9 cellular contexts compared by ENCODE assay signal in genomic region chr9:20622330-20623020, GRCh38. TPM values are rescaled to one million over a fixed set of nuclear protein-coding genes. Genes with fewer than 3 reads are reported as not detected.
DNase-seq lines count a peak whose midpoint lies in the region; ATAC-seq, FAIRE-seq and TF ChIP-seq lines count a peak whose summit lies in the region.
"Had no signal": no experiment of that assay in that cellular context is flagged by ENCODE, and none has a peak within 500 bp of the region (broad histone marks: within the 10 kb centered on the region; RNA-seq: fewer than 3 reads in every experiment).

TSS of gene MLLT3 (minus strand) at chr9:20622499.

- peak within 1 kb of the TSS; percentile 81 to 88 (median 85) for H3K4me3 ChIP-seq in HepG2 (replicated peaks in 1 of 3; ENCODE audit: insufficient read depth in 1 of 3, low read depth in 2 of 3, low read length in 3 of 3)

- peaks cover 21% of the 10 kb centered on the region for H3K36me3 Mint-ChIP-seq in dendritic cell treated with granulocyte-macrophage colony-stimulating factor and Interleukin-4, amounts not matched to agents 40 ng/mL and 50 ng/mL, for 4 days (ENCODE audit: low read depth)

- no peak for TF ChIP-seq RAD21 in HepG2 (CRISPR knock-in tag; IDR thresholded peaks at IDR 0.05)

- in situ Hi-C loops in HepG2 (cut with HindIII; ENCODE audit: extremely low pct_ligation_motif_present, low pct_unique_long_range_greater_than_20kb) = loop anchor here (5.0 to 25.0 kb wide), 4 partner anchors 58 to 490 kb away; no protein-coding TSS in a partner anchor

- under 1% methylated on average over 15 of the region's 41 CpGs for WGBS in HepG2 (ENCODE audit: low lambda C conversion rate)

- peak; percentile 25 for TF ChIP-seq CTCF in HepG2 (CRISPR knock-in tag; IDR thresholded peaks at IDR 0.05)

- H3K4me2 ChIP-seq in HepG2 (ENCODE audit: low read depth, low read length) = peak within 1 kb of the TSS; percentile 97

- no peaks in the 10 kb centered on the region for H3K9me3 Mint-ChIP-seq in dendritic cell treated with granulocyte-macrophage colony-stimulating factor and Interleukin-4, amounts not matched to agents 40 ng/mL and 50 ng/mL, for 4 days

- TF ChIP-seq POLR2A in GM19193 (IDR thresholded peaks at IDR 0.05; ENCODE audit: extremely low read depth, insufficient read depth, insufficient read length) (peak; percentile 76), HepG2 (IDR thresholded peaks at IDR 0.05; ENCODE audit: insufficient read depth in 1 of 2, low read depth in 2 of 2, low read length in 2 of 2) (no peak)

- H3K36me3 ChIP-seq in HepG2 (replicated peaks in 1 of 2; ENCODE audit: control insufficient read depth in 1 of 2, insufficient read depth in 2 of 2, low read length in 2 of 2) = no peaks in the 10 kb centered on the region

- peaks cover 26% of the 10 kb centered on the region for H3K4me1 ChIP-seq in HepG2 (ENCODE audit: insufficient read depth, low read length)

- H2AFZ ChIP-seq in HepG2 (ENCODE audit: low read length) = no peak within 1 kb of the TSS

- ATAC-seq in HG03432 (IDR thresholded peaks at IDR 0.05; ENCODE audit: unreplicated experiment) (peak; percentile 84), HepG2 (peak; percentile 91)

- peaks cover 43% of the 10 kb centered on the region for H3K27me3 Mint-ChIP-seq in dendritic cell treated with granulocyte-macrophage colony-stimulating factor and Interleukin-4, amounts not matched to agents 40 ng/mL and 50 ng/mL, for 4 days

- BruUV-seq in HepG2 (replicated peaks; lab: Mats Ljungman, UMichigan) = no TSS peak

- peaks cover 47% of the 10 kb centered on the region for H3K4me1 Mint-ChIP-seq in dendritic cell treated with granulocyte-macrophage colony-stimulating factor and Interleukin-4, amounts not matched to agents 40 ng/mL and 50 ng/mL, for 4 days (ENCODE audit: low read depth)

- POLR2A ChIA-PET in HepG2 (lab: Yijun Ruan, JAX) = interaction anchor here (0.8 to 2.4 kb wide), 7 partner anchors 10 to 319 kb away, joined by 3 to 30 read pairs (median 6); partner anchors contain the start of gene FOCAD

- no peaks in the 10 kb centered on the region for H3K9me3 ChIP-seq in HepG2 (ENCODE audit: low read length)

- peak within 1 kb of the TSS; percentile 92 for H3K4me3 Mint-ChIP-seq in dendritic cell treated with granulocyte-macrophage colony-stimulating factor and Interleukin-4, amounts not matched to agents 40 ng/mL and 50 ng/mL, for 4 days

- H4K20me1 ChIP-seq in HepG2 (ENCODE audit: insufficient read depth, low read length) = no peaks in the 10 kb centered on the region

- FAIRE-seq in HepG2 (lab: Jason Lieb, UNC) = peak; percentile 23
- FAIRE-seq: TTC549 had no signal

- H3K9ac ChIP-seq in HepG2 (ENCODE audit: insufficient read depth, low read depth, low read length) = peak within 1 kb of the TSS; percentile 66

- H3K27me3 ChIP-seq in HepG2 (ENCODE audit: control insufficient read depth in 1 of 2, insufficient read depth in 2 of 2, low read length in 2 of 2) = peaks cover 0 to 24% of the 10 kb centered on the region in 2 experiments; a peak in 2 of 5 replicates

- intact Hi-C loops in dendritic cell treated with granulocyte-macrophage colony-stimulating factor and Interleukin-4, amounts not matched to agents 40 ng/mL and 50 ng/mL, for 4 days (cut with micrococcal nuclease) = loop anchor here (10.0 kb wide), 2 partner anchors 492 to 698 kb away; no protein-coding TSS in a partner anchor
- intact Hi-C loops in HepG2 (cut with micrococcal nuclease; ENCODE audit: unreplicated experiment) = loop anchor here (2.0 to 5.0 kb wide), 5 partner anchors 70 to 695 kb away; no protein-coding TSS in a partner anchor

- peak within 1 kb of the TSS; percentile 60 for H3K27ac ChIP-seq in HepG2 (ENCODE audit: extremely low read length, insufficient read depth, low read length)

- DNase-seq in Ammon's horn (ENCODE audit: low spot score) (peak; percentile 97), NCI-H510A (lab: John Stamatoyannopoulos, UW) (peak; percentile 71), HepG2 (ENCODE audit: low spot score) (peak; percentile 84)
- DNase-seq in activated CD4-positive, alpha-beta T cell treated with anti-CD3 and anti-CD28 coated beads, Interleukin-2, amount 50 U/mL, for 1 hour = peak; percentile 97
- DNase-seq in stimulated activated CD4-positive, alpha-beta T cell treated with anti-CD3 and anti-CD28 coated beads, Interleukin-2, amount 100 ng/mL, for 48 hours = peak; percentile 92 to 94

- CTCF ChIA-PET in HepG2 (lab: Yijun Ruan, JAX; ENCODE audit: low intra/inter-chr PET ratio, low total read pairs) = no interaction called here

- H3K27ac Mint-ChIP-seq in dendritic cell treated with granulocyte-macrophage colony-stimulating factor and Interleukin-4, amounts not matched to agents 40 ng/mL and 50 ng/mL, for 4 days = peak within 1 kb of the TSS; percentile 80

- H3K79me2 ChIP-seq in HepG2 (ENCODE audit: insufficient read depth, low read length) = peaks cover 10% of the 10 kb centered on the region

- TF ChIP-seq EP300 in HepG2 (IDR thresholded peaks at IDR 0.05; ENCODE audit: low read depth in 2 of 2, low read length in 2 of 2) (no peak), HepG2 (CRISPR knock-in tag; IDR thresholded peaks at IDR 0.05; ENCODE audit: borderline replicate concordance) (no peak)

TF ChIP-seq in HepG2, 621 proteins besides CTCF, POLR2A, EP300 and RAD21 (continues in another document):
- TF ChIP-seq ARID5B (CRISPR knock-in tag; IDR thresholded peaks at IDR 0.05) = peak; percentile 11; the same call in 1 of the 2 replicates
- peak; percentile 35; the same call in 1 of the 2 replicates for TF ChIP-seq ZNF746 (CRISPR knock-in tag; IDR thresholded peaks at IDR 0.05)
- TF ChIP-seq ZNF740 (CRISPR knock-in tag; IDR thresholded peaks at IDR 0.05) = peak; percentile 43; the same call in 1 of the 2 replicates
- TF ChIP-seq ERF (CRISPR knock-in tag; IDR thresholded peaks at IDR 0.05) = 0 out of 2 replicates have a peak, but pooled peaks have one; percentile 29
- 0 out of 2 replicates have a peak, but pooled peaks have one; percentile 20 for TF ChIP-seq ZNF441 (CRISPR knock-in tag; IDR thresholded peaks at IDR 0.05; ENCODE audit: borderline replicate concordance)
- TF ChIP-seq MXD1 (CRISPR knock-in tag; IDR thresholded peaks at IDR 0.05) = 0 out of 2 replicates have a peak, but pooled peaks have one; percentile 42

RNA-seq across cellular contexts. Expression of gene MLLT3, which starts in this region (rescaled TPM):
- 12.3 and 18.5 TPM in 2 replicates for total RNA-seq in HepG2 (2016; rRNA removed; fragmentation: Illumina TruSeq; extraction: Trizol)
- 6.6 and 7.9 TPM in 2 replicates for total RNA-seq in HepG2 (2016; cell fraction: cytosol; rRNA removed; fragmentation: Illumina TruSeq; extraction: Trizol; ENCODE audit: low read depth)
- total RNA-seq in HepG2 (2016; cell fraction: insoluble cytoplasmic fraction; rRNA removed; fragmentation: Illumina TruSeq; extraction: Trizol) = 13.2 and 18.3 TPM in 2 replicates
- 11.5 and 12.6 TPM in 2 replicates for total RNA-seq in HepG2 (2016; cell fraction: membrane; rRNA removed; fragmentation: Illumina TruSeq; extraction: Trizol)
- 9.7 and 10.3 TPM in 2 replicates for total RNA-seq in HepG2 (2016; cell fraction: nucleus; rRNA removed; fragmentation: Illumina TruSeq; extraction: Trizol)
- 10.5 and 12.6 TPM in 2 replicates for polyA plus RNA-seq in HepG2 (2011; rRNA removed)
- 5.8 and 8.5 TPM in 2 replicates for polyA plus RNA-seq in HepG2 (2011; cell fraction: cytosol; rRNA removed)
- 3.2 and 3.4 TPM in 2 replicates for polyA plus RNA-seq in HepG2 (2011; cell fraction: nucleus; rRNA removed)
- 9.3 and 11.0 TPM in 2 replicates for polyA plus RNA-seq in HepG2 (2012)
- polyA plus RNA-seq in HepG2 (2016; cell fraction: cytosol; fragmentation: Illumina TruSeq; extraction: Trizol; ENCODE audit: low read depth) = 2.4 and 3.5 TPM in 2 replicates
- 14.6 and 16.0 TPM in 2 replicates for polyA plus RNA-seq in HepG2 (2016; cell fraction: insoluble cytoplasmic fraction; fragmentation: Illumina TruSeq; extraction: Trizol; ENCODE audit: low read depth)
- 6.3 and 7.5 TPM in 2 replicates for polyA plus RNA-seq in HepG2 (2016; cell fraction: membrane; fragmentation: Illumina TruSeq; extraction: Trizol; ENCODE audit: low read depth)
- 6.8 and 9.3 TPM in 2 replicates for polyA plus RNA-seq in HepG2 (2016; cell fraction: nucleus; fragmentation: Illumina TruSeq; extraction: Trizol; ENCODE audit: insufficient read depth, low read depth)
- polyA minus RNA-seq in HepG2 (2011; rRNA and poly(A)+ RNA removed; ENCODE audit: low replicate concordance) = 8.6 and 26.1 TPM in 2 replicates
- 7.9 and 11.1 TPM in 2 replicates for polyA minus RNA-seq in HepG2 (2011; cell fraction: cytosol; rRNA and poly(A)+ RNA removed)
- polyA minus RNA-seq in HepG2 (2011; cell fraction: nucleus; rRNA and poly(A)+ RNA removed) = 18.5 TPM in 2 replicates

Comparison
In these comparisons a context has a peak if more than half of its experiments do, and no peak if none do; other contexts are left out.
1. Peak in every context shown above with its lines: DNase-seq, ATAC-seq, H3K4me3 ChIP-seq and H3K27ac ChIP-seq.